ENCODE assay signal across 9 cellular contexts in the genomic region with DNA sequence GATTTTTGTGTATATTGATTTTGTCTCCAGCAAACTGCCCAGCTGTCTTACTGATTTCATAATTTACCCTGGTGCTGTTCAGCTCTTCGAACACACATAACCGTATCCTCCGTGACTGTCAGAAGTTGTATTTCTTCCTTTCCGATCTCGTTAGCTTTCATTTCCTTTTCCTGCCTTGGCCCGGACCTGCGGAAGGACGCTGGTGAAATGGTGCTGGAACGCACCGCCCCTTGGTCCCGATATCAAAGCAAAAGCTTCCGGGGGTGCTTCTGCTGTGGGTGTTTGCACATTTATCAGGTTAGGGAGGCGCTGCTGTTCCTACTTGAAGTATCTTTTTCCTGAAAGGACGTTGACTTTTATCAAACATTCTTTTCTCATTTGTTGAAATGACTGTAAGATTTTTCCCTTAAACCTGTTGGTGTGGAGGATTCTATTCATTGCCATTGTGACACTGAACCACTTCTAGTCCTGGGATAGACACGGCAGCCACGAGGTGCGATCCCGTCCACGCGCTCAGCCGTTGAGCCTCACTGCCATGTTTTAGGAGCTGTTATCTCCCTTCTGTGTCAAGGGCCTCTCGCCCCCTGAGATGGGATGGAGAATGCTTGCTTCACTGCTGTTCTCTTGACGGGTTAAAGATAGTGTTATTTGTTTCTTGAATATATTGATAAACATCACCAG.
DNase-seq lines count a peak whose midpoint lies in the region; ATAC-seq and TF ChIP-seq lines count a peak whose summit lies in the region.
"Had no signal": no experiment of that assay in that cellular context is flagged by ENCODE, and none has a peak within 500 bp of the region (broad histone marks: within the 10 kb centered on the region; RNA-seq: fewer than 3 reads in every experiment).

No MANE protein-coding gene starts in this region.

- peaks cover 5% of the 10 kb centered on the region for H3K36me3 Mint-ChIP-seq in central memory CD8-positive, alpha-beta T cell (ENCODE audit: insufficient read depth)
- H3K36me3 Mint-ChIP-seq in naive thymus-derived CD4-positive, alpha-beta T cell = peaks cover 0 to 11% (median 0%) of the 10 kb centered on the region in 5 donors

- POLR2A ChIA-PET in AG04449 (lab: Yijun Ruan, JAX) = no interaction called here
- POLR2A ChIA-PET in naive thymus-derived CD4-positive, alpha-beta T cell (lab: Charles Lee) = interaction anchor here (0.7 to 5.5 kb wide), 10 partner anchors 10 to 514 kb away, joined by 3 to 61 read pairs (median 5); partner anchors contain the start of gene GET4

- no peaks in the 10 kb centered on the region for H3K36me3 ChIP-seq in SK-N-MC (ENCODE audit: insufficient read depth, low read length)
- H3K36me3 ChIP-seq in naive thymus-derived CD4-positive, alpha-beta T cell (ENCODE audit: control insufficient read depth in 2 of 3, insufficient read depth in 3 of 3, low read length in 3 of 3) = no peaks in the 10 kb centered on the region
- H3K36me3 ChIP-seq: neutrophil had no signal

- no peaks in the 10 kb centered on the region for H3K27me3 Mint-ChIP-seq in central memory CD8-positive, alpha-beta T cell
- peaks cover 0 to 5% (median 0%) of the 10 kb centered on the region in 5 donors for H3K27me3 Mint-ChIP-seq in naive thymus-derived CD4-positive, alpha-beta T cell

- H3K4me3 ChIP-seq in AG04449 (ENCODE audit: low read depth, low read length) = peak overlapping the region; percentile 25
- H3K4me3 ChIP-seq in SK-N-MC = peak overlapping the region; percentile 65
- H3K4me3 ChIP-seq in naive thymus-derived CD4-positive, alpha-beta T cell (ENCODE audit: low read length) = peak overlapping the region; percentile 38
- H3K4me3 ChIP-seq in lower leg skin (ENCODE audit: low read depth, poor library complexity, severe bottlenecking) = no peak overlapping the region

- H3K27ac ChIP-seq in SK-N-MC = peak overlapping the region; percentile 72
- peak overlapping the region; percentile 68 for H3K27ac ChIP-seq in naive thymus-derived CD4-positive, alpha-beta T cell (ENCODE audit: low read depth, low read length)
- H3K27ac ChIP-seq: neutrophil had no signal

- peak overlapping the region; percentile 76 for H3K4me3 Mint-ChIP-seq in central memory CD8-positive, alpha-beta T cell
- H3K4me3 Mint-ChIP-seq in naive thymus-derived CD4-positive, alpha-beta T cell = peak overlapping the region; percentile 71 to 85 (median 76)

- H3K9me3 ChIP-seq in SK-N-MC (ENCODE audit: low read depth, low read length) = no peaks in the 10 kb centered on the region
- H3K9me3 ChIP-seq in naive thymus-derived CD4-positive, alpha-beta T cell (ENCODE audit: control insufficient read depth in 2 of 3, low read length in 3 of 3) = peaks cover 0 to 6% (median 0%) of the 10 kb centered on the region in 3 experiments
- H3K9me3 ChIP-seq: neutrophil had no signal

- H3K9me3 Mint-ChIP-seq in central memory CD8-positive, alpha-beta T cell = no peaks in the 10 kb centered on the region
- peaks cover 0 to 10% (median 0%) of the 10 kb centered on the region in 11 donors for H3K9me3 Mint-ChIP-seq in naive thymus-derived CD4-positive, alpha-beta T cell

- peaks cover 29 to 72% of the 10 kb centered on the region in 2 donors for H3K4me1 ChIP-seq in naive thymus-derived CD4-positive, alpha-beta T cell (ENCODE audit: control insufficient read depth in 2 of 2, insufficient read depth in 2 of 2, low read length in 2 of 2)

- intact Hi-C loops in naive thymus-derived CD4-positive, alpha-beta T cell (cut with micrococcal nuclease) = loop anchor here (1.0 to 10.0 kb wide), 7 partner anchors 11 to 455 kb away; no protein-coding TSS in a partner anchor
- intact Hi-C loops in lower leg skin (cut with DNase I; ENCODE audit: low total_unique reads) = no loop called here

- peak overlapping the region; percentile 85 for H3K27ac Mint-ChIP-seq in central memory CD8-positive, alpha-beta T cell (ENCODE audit: low read depth)
- peak overlapping the region; percentile 86 to 98 (median 94) for H3K27ac Mint-ChIP-seq in naive thymus-derived CD4-positive, alpha-beta T cell

- TF ChIP-seq POLR2A in lower leg skin (IDR thresholded peaks at IDR 0.05) = no peak

- no peak for DNase-seq in AG04449 (ENCODE audit: low read depth, low spot score)
- DNase-seq in SK-N-MC (ENCODE audit: low read depth, low spot score) = no peak
- no peak for DNase-seq in central memory CD8-positive, alpha-beta T cell (ENCODE audit: low spot score in 2 of 2)
- DNase-seq in naive thymus-derived CD4-positive, alpha-beta T cell = peak in 7 of 9 donors; percentile 57 to 70 (median 61)
- no peak for DNase-seq in lower leg skin (ENCODE audit: low spot score in 2 of 2)
- no peak for DNase-seq in midbrain (lab: John Stamatoyannopoulos, UW)
- DNase-seq in retina = no peak

- WGBS in lower leg skin, 2 donors = 27% methylated on average over 23 of the region's 23 CpGs

- peak; percentile 58 for ATAC-seq in central memory CD8-positive, alpha-beta T cell (replicated peaks; ENCODE audit: extremely low read depth, poor library complexity, severe bottlenecking)
- peak; percentile 68 for ATAC-seq in naive thymus-derived CD4-positive, alpha-beta T cell
- ATAC-seq in HG02588 (IDR thresholded peaks at IDR 0.05; ENCODE audit: unreplicated experiment) = no peak

- H3K27me3 ChIP-seq in naive thymus-derived CD4-positive, alpha-beta T cell (ENCODE audit: control insufficient read depth in 2 of 2, insufficient read depth in 2 of 2, low read length in 2 of 2) = no peaks in the 10 kb centered on the region

- TF ChIP-seq CTCF in AG04449 (IDR thresholded peaks at IDR 0.05; ENCODE audit: insufficient read depth, low read length, missing control alignments) = no peak
- no peak for TF ChIP-seq CTCF in lower leg skin (IDR thresholded peaks at IDR 0.05)

- CTCF ChIA-PET in AG04449 (lab: Yijun Ruan, JAX) = interaction anchor here (1.0 to 1.5 kb wide), 3 partner anchors 9 to 631 kb away, joined by 3 to 5 read pairs (median 3); no protein-coding TSS in a partner anchor
- CTCF ChIA-PET in naive thymus-derived CD4-positive, alpha-beta T cell (lab: Charles Lee) = interaction anchor here (0.7 kb wide), 1 partner anchor 9 kb away, joined by 3 read pairs; no protein-coding TSS in a partner anchor

- peak overlapping the region; percentile 33 for H3K9ac ChIP-seq in SK-N-MC (ENCODE audit: insufficient read length)

- H3K4me1 Mint-ChIP-seq in central memory CD8-positive, alpha-beta T cell = peaks cover 37% of the 10 kb centered on the region
- peaks cover 52 to 89% (median 73%) of the 10 kb centered on the region in 7 donors for H3K4me1 Mint-ChIP-seq in naive thymus-derived CD4-positive, alpha-beta T cell

Comparison
In these comparisons a context has a peak if more than half of its experiments do, and no peak if none do; other contexts are left out.
1. DNase-seq: peak in naive thymus-derived CD4-positive, alpha-beta T cell (7 of 9); none in AG04449 (single experiment), SK-N-MC (single experiment), central memory CD8-positive, alpha-beta T cell (0 of 2), lower leg skin (0 of 2), midbrain (single experiment) and retina (single experiment).